8 cellular contexts compared by ENCODE assay signal in the genomic region with DNA sequence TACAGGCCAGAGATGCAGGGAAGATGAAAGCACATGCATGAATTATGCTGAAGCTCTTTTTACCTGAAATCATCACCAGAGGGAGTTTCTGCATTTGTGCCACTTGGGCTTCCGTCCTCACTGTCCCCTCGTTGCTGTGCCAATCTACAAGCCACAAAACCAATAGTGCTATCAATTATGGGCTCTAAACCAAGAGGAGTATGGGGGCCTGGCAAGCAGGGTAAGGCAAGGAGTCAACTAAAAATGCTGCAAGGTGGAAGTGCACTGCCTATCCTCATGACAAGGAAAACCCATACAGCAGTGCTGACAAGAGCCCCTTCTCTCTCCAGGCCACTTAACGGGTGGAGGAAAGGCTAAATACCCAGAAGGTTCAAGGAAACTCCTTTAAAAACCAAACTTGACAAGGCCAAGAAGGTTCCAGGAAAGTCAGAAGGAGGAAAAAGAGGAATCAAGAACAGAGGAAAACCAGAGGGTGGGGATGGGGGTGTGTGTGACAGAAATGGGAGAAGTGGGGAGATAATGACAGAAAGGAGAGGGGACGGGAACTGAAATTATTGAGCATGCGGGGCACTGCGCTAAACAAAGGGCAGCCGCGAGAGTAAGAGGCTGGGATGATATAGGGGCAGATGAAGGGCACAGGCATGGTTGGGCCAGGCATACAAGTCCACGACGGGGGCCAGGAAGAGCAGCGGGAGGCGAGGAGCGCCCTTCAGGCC. TPM values are rescaled to one million over a fixed set of nuclear protein-coding genes. Genes with fewer than 3 reads are reported as not detected.
DNase-seq lines count a peak whose midpoint lies in the region; TF ChIP-seq lines count a peak whose summit lies in the region.

No MANE protein-coding gene starts in this region.

- H3K27ac Mint-ChIP-seq in MCF 10A (ENCODE audit: low read depth, unreplicated experiment), result peak overlapping the region; percentile 93

- peak overlapping the region; percentile 98 for H3K4me3 Mint-ChIP-seq in MCF 10A (ENCODE audit: unreplicated experiment)

- TSS peak; percentile 34 for BruUV-seq in MCF 10A (replicated peaks; lab: Mats Ljungman, UMichigan)

- peaks cover 10% of the 10 kb centered on the region for H3K4me1 Mint-ChIP-seq in MCF 10A (ENCODE audit: insufficient read depth, unreplicated experiment)

- POLR2A ChIA-PET in MCF 10A (lab: Yijun Ruan, JAX), result interaction anchor here (0.6 to 3.6 kb wide), 12 partner anchors 10 to 821 kb away, joined by 3 to 56 read pairs (median 4); partner anchors contain the start of genes RHOT1, UTP6 and ZNF207

- peak; percentile 11 for TF ChIP-seq CTCF in MCF 10A (IDR thresholded peaks at IDR 0.05; ENCODE audit: unreplicated experiment)

- intact Hi-C loops in MCF 10A (cut with micrococcal nuclease), result no loop called here

- no peaks in the 10 kb centered on the region for H3K9me3 Mint-ChIP-seq in MCF 10A (ENCODE audit: unreplicated experiment)

- peaks cover 40% of the 10 kb centered on the region for H3K36me3 Mint-ChIP-seq in MCF 10A (ENCODE audit: insufficient read depth, unreplicated experiment)

- H3K27me3 Mint-ChIP-seq in MCF 10A (ENCODE audit: insufficient read depth, unreplicated experiment), result no peaks in the 10 kb centered on the region

- CTCF ChIA-PET in MCF 10A (lab: Yijun Ruan, JAX), result interaction anchor here (0.5 to 1.5 kb wide), 4 partner anchors 22 to 135 kb away, joined by 3 to 5 read pairs (median 4); no protein-coding TSS in a partner anchor

- DNase-seq in NCI-H2029 treated with DMSO at 0.1 percent for 48 hours (lab: John Stamatoyannopoulos, UW), result peak; percentile 8
- no peak for DNase-seq in NCI-H2029 (lab: John Stamatoyannopoulos, UW)
- DNase-seq in HT1080 (ENCODE audit: low read depth), result peak; percentile 28
- peak; percentile 48 for DNase-seq in T follicular helper cell (ENCODE audit: low read depth)
- peak; percentile 26 for DNase-seq in MCF 10A (ENCODE audit: unreplicated experiment)
- DNase-seq in kidney glomerular epithelial cell (lab: John Stamatoyannopoulos, UW), result peak; percentile 20
- peak; percentile 54 for DNase-seq in stimulated activated CD4-positive, alpha-beta T cell treated with anti-CD3 and anti-CD28 coated beads, Interleukin-4, amount 100 ng/mL, for 24 hours
- DNase-seq in GOT3 (lab: John Stamatoyannopoulos, UW), result no peak

RNA-seq across cellular contexts. Expression of gene C17orf75, which starts 0.7 kb away (rescaled TPM):
- total RNA-seq in HT1080 (2014; rRNA removed; shearing (Covaris generic)), result 24.3 and 26.2 TPM in 2 replicates
- 25.6 and 28.4 TPM in 2 replicates for polyA plus RNA-seq in HT1080 (2015; cell fraction: cytosol; rRNA removed)
- polyA plus RNA-seq in HT1080 (2015; cell fraction: nucleus; rRNA removed), result 34.1 and 34.4 TPM in 2 replicates
- 11.5 and 18.1 TPM in 2 replicates for total RNA-seq in MCF 10A (2022)

RNA-seq across cellular contexts. Expression of gene ZNF207, which starts 8.7 kb away (rescaled TPM):
- total RNA-seq in HT1080 (2014; rRNA removed; shearing (Covaris generic)), result 161 and 212 TPM in 2 replicates
- polyA plus RNA-seq in HT1080 (2015; cell fraction: cytosol; rRNA removed), result 163 and 186 TPM in 2 replicates
- polyA plus RNA-seq in HT1080 (2015; cell fraction: nucleus; rRNA removed), result 432 and 435 TPM in 2 replicates
- total RNA-seq in MCF 10A (2022), result 167 and 179 TPM in 2 replicates

Comparison
In these comparisons a context has a peak if more than half of its experiments do, and no peak if none do; other contexts are left out.
1. DNase-seq: peak in NCI-H2029 treated with DMSO at 0.1 percent for 48 hours (single experiment), HT1080 (single experiment), T follicular helper cell (single experiment), MCF 10A (single experiment), kidney glomerular epithelial cell (single experiment) and stimulated activated CD4-positive, alpha-beta T cell treated with anti-CD3 and anti-CD28 coated beads, Interleukin-4, amount 100 ng/mL, for 24 hours (single experiment); none in NCI-H2029 (single experiment) and GOT3 (single experiment).